In genomic region chr9:81227507-81228245, GRCh38 we compare ENCODE assay signal across 1 cellular context.
TF ChIP-seq lines count a peak whose summit lies in the region.

No MANE protein-coding gene starts in this region.

TF ChIP-seq in GM23338, 12 proteins besides CTCF, POLR2A, EP300 and RAD21 (continued from another document):
- no peak for TF ChIP-seq REST (IDR thresholded peaks at IDR 0.05; ENCODE audit: unreplicated experiment)
TF ChIP-seq in GM23338: peak in this region for 0.
